In the genomic region with DNA sequence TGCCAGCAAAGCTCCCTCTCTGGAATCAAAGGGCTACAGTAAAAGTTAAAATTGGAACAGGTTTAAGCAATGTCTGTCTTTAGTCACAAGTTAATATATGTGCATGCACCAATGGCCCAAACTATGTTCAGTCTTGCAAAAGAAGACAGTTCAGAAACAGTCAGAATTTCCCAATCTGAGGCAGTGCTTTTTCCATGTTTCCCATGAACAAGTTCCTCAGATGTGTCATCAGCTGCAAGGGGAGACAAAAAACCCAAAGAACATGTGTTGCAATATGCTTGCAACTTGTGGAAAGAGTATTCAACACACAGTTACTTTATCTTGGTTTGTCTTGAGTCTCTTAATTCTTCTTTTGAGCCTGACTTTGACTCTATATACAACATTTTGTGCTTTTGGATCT, we compare ENCODE assay signal across 12 cellular contexts.
DNase-seq lines count a peak whose midpoint lies in the region; ATAC-seq and TF ChIP-seq lines count a peak whose summit lies in the region.
"Had no signal": no experiment of that assay in that cellular context is flagged by ENCODE, and none has a peak within 500 bp of the region (broad histone marks: within the 10 kb centered on the region; RNA-seq: fewer than 3 reads in every experiment).

No MANE protein-coding gene starts in this region.

- intact Hi-C loops in mammary epithelial cell (cut with micrococcal nuclease): no loop called here

- H3K27ac ChIP-seq in mammary epithelial cell (ENCODE audit: insufficient read depth, low read depth, low read length): no peak overlapping the region
- H3K27ac ChIP-seq in lung (ENCODE audit: low read depth in 1 of 2, low read length in 1 of 2): no peak overlapping the region

- H3K4me3 Mint-ChIP-seq in activated T-cell treated with anti-CD3 and anti-CD28 coated beads, Interleukin-2, amount 50 U/mL, for 24 hours: no peak overlapping the region
- H3K4me3 Mint-ChIP-seq: CD4-positive, CD25-positive, alpha-beta regulatory T cell; naive thymus-derived CD8-positive, alpha-beta T cell; type B pancreatic cell had no signal

- H3K4me1 ChIP-seq in mammary epithelial cell (ENCODE audit: insufficient read depth, low read length) (peaks cover 11% of the 10 kb centered on the region), lung (ENCODE audit: control insufficient read depth in 2 of 2, insufficient read depth in 2 of 2, low read length in 2 of 2) (no peaks in the 10 kb centered on the region), BE2C (no peaks in the 10 kb centered on the region)

- TF ChIP-seq CTCF in BJ (IDR thresholded peaks at IDR 0.05; ENCODE audit: insufficient read depth, low read depth, low read length): no peak
- TF ChIP-seq CTCF in mammary epithelial cell (conservative IDR thresholded peaks at IDR 0.05 in 1 of 2, IDR thresholded peaks at IDR 0.05 in 1 of 2; ENCODE audit: extremely low read depth in 1 of 2, insufficient read depth in 1 of 2, low read depth in 1 of 2, low read length in 2 of 2): no peak
- no peak for TF ChIP-seq CTCF in lung (IDR thresholded peaks at IDR 0.05; ENCODE audit: control extremely low read depth, extremely low read depth)
- TF ChIP-seq CTCF in BE2C (IDR thresholded peaks at IDR 0.05; ENCODE audit: low read depth, low read length): no peak

- no peak overlapping the region for H2AFZ ChIP-seq in mammary epithelial cell (ENCODE audit: low read depth, low read length)

- no peaks in the 10 kb centered on the region for H3K27me3 ChIP-seq in BJ (ENCODE audit: control insufficient read depth, insufficient read depth, low read length)
- H3K27me3 ChIP-seq in mammary epithelial cell (ENCODE audit: insufficient read depth, low read length): no peaks in the 10 kb centered on the region
- no peaks in the 10 kb centered on the region for H3K27me3 ChIP-seq in lung (ENCODE audit: control insufficient read depth, insufficient read depth)
- no peaks in the 10 kb centered on the region for H3K27me3 ChIP-seq in BE2C

- H3K4me3 ChIP-seq in BJ (ENCODE audit: low read depth, low read length) (no peak overlapping the region), mammary epithelial cell (replicated peaks in 1 of 3; ENCODE audit: insufficient read depth in 1 of 3, low read depth in 2 of 3, low read length in 3 of 3) (no peak overlapping the region), lung (no peak overlapping the region), BE2C (ENCODE audit: low read depth, low read length) (no peak overlapping the region)

- no peaks in the 10 kb centered on the region for H3K36me3 Mint-ChIP-seq in activated T-cell treated with anti-CD3 and anti-CD28 coated beads, Interleukin-2, amount 50 U/mL, for 24 hours (ENCODE audit: low read depth)
- H3K36me3 Mint-ChIP-seq: CD4-positive, CD25-positive, alpha-beta regulatory T cell; type B pancreatic cell had no signal

- H3K27me3 Mint-ChIP-seq in activated T-cell treated with anti-CD3 and anti-CD28 coated beads, Interleukin-2, amount 50 U/mL, for 24 hours: peaks cover 13% of the 10 kb centered on the region
- H3K27me3 Mint-ChIP-seq: type B pancreatic cell had no signal

- H3K27ac Mint-ChIP-seq in activated T-cell treated with anti-CD3 and anti-CD28 coated beads, Interleukin-2, amount 50 U/mL, for 24 hours: no peak overlapping the region
- H3K27ac Mint-ChIP-seq: CD4-positive, CD25-positive, alpha-beta regulatory T cell; type B pancreatic cell had no signal

- H3K9ac ChIP-seq in mammary epithelial cell (ENCODE audit: insufficient read depth, low read length): no peak overlapping the region

- CTCF ChIA-PET in BJ (lab: Yijun Ruan, JAX) (interaction anchor here (1.1 kb wide), 1 partner anchor 151 kb away, joined by 3 read pairs; no protein-coding TSS in a partner anchor), mammary epithelial cell (lab: Charles Lee; ENCODE audit: low non-redundant PET) (no interaction called here)

- no peaks in the 10 kb centered on the region for H3K79me2 ChIP-seq in mammary epithelial cell (ENCODE audit: insufficient read depth, low read length)

- H3K36me3 ChIP-seq in BJ (ENCODE audit: control insufficient read depth, insufficient read depth, low read length) (no peaks in the 10 kb centered on the region), mammary epithelial cell (ENCODE audit: insufficient read depth, low read length) (no peaks in the 10 kb centered on the region), lung (ENCODE audit: control insufficient read depth in 2 of 2, insufficient read depth in 2 of 2, low read length in 2 of 2) (no peaks in the 10 kb centered on the region), BE2C (no peaks in the 10 kb centered on the region)

- ATAC-seq in lung (ENCODE audit: insufficient read depth, low FRiP score) (peak; percentile 53), GM18873 (IDR thresholded peaks at IDR 0.05; ENCODE audit: low FRiP score, unreplicated experiment) (no peak)
- ATAC-seq: naive thymus-derived CD8-positive, alpha-beta T cell had no signal

- H3K4me2 ChIP-seq in mammary epithelial cell (ENCODE audit: insufficient read depth, low read depth, low read length): no peak overlapping the region

- H3K9me3 ChIP-seq in mammary epithelial cell (replicated peaks; ENCODE audit: insufficient read depth, low read length) (no peaks in the 10 kb centered on the region), lung (ENCODE audit: control insufficient read depth in 2 of 2, insufficient read depth in 1 of 2, low read length in 1 of 2) (no peaks in the 10 kb centered on the region), BE2C (no peaks in the 10 kb centered on the region)

- H4K20me1 ChIP-seq in mammary epithelial cell (ENCODE audit: insufficient read depth, low read length): no peaks in the 10 kb centered on the region

- POLR2A ChIA-PET in BJ (lab: Charles Lee): no interaction called here

- peak; percentile 73 for DNase-seq in BJ (ENCODE audit: low read depth)
- peak; percentile 52 for DNase-seq in NCI-H226
- peak; percentile 88 for DNase-seq in mammary epithelial cell
- no peak for DNase-seq in lung (ENCODE audit: low spot score)
- no peak for DNase-seq in activated CD4-positive, CD25-positive, alpha-beta regulatory T cell treated with anti-CD3 and anti-CD28 coated beads, Interleukin-2, amount 50 U/mL, for 72 hours
- DNase-seq in activated T-cell treated with anti-CD3 and anti-CD28 coated beads, Interleukin-2, amount 50 U/mL, for 24 hours: no peak
- DNase-seq in BE2C: no peak
- DNase-seq: CD4-positive, CD25-positive, alpha-beta regulatory T cell; naive thymus-derived CD8-positive, alpha-beta T cell; NCI-H1694 treated with DMSO at 0.1 percent for 48 hours had no signal

- peaks cover 3% of the 10 kb centered on the region for H3K4me1 Mint-ChIP-seq in activated T-cell treated with anti-CD3 and anti-CD28 coated beads, Interleukin-2, amount 50 U/mL, for 24 hours (ENCODE audit: low read depth)

- in situ Hi-C loops in mammary epithelial cell (cut with MboI; ENCODE audit: low sequenced_read_pairs in 2 of 2): no loop called here

- no TSS peak for BruUV-seq in mammary epithelial cell (replicated peaks; lab: Mats Ljungman, UMichigan)

- no peaks in the 10 kb centered on the region for H3K9me3 Mint-ChIP-seq in activated T-cell treated with anti-CD3 and anti-CD28 coated beads, Interleukin-2, amount 50 U/mL, for 24 hours
- H3K9me3 Mint-ChIP-seq: CD4-positive, CD25-positive, alpha-beta regulatory T cell; naive thymus-derived CD8-positive, alpha-beta T cell; type B pancreatic cell had no signal

- dilution Hi-C loops in mammary epithelial cell (cut with HindIII; ENCODE audit: low sequenced_read_pairs): no loop called here

Comparison
In these comparisons a context has a peak if more than half of its experiments do, and no peak if none do; other contexts are left out.
1. DNase-seq: peak in BJ (single experiment), NCI-H226 (single experiment) and mammary epithelial cell (single experiment); none in lung (single experiment), activated CD4-positive, CD25-positive, alpha-beta regulatory T cell treated with anti-CD3 and anti-CD28 coated beads, Interleukin-2, amount 50 U/mL, for 72 hours (single experiment), activated T-cell treated with anti-CD3 and anti-CD28 coated beads, Interleukin-2, amount 50 U/mL, for 24 hours (single experiment) and BE2C (single experiment).